19 cellular contexts compared by ENCODE assay signal in genomic region chr17:44396946-44397345, GRCh38.
"Had no signal": no experiment of that assay in that cellular context is flagged by ENCODE, and none has a peak within 500 bp of the region (broad histone marks: within the 10 kb centered on the region; RNA-seq: fewer than 3 reads in every experiment).

No MANE protein-coding gene starts in this region.

- DNase-seq: dermis blood vessel endothelial cell; effector CD4-positive, alpha-beta T cell; endodermal cell; foreskin melanocyte; head of caudate nucleus; left colon; left ventricle myocardium superior; mesendoderm; naive B cell; psoas muscle; retina; right lobe of liver; stimulated activated CD4-positive, alpha-beta T cell treated with anti-CD3 and anti-CD28 coated beads, Interleukin-4, amount 100 ng/mL, for 1 hour; stimulated activated CD8-positive, alpha-beta memory T cell treated with anti-CD3 and anti-CD28 coated beads, Interleukin-4, amount 100 ng/mL, for 48 hours; testis; upper lobe of right lung had no signal

- ATAC-seq: left colon; left ventricle myocardium superior; psoas muscle; stimulated activated memory B cell treated with anti-CD40 and anti-IgM and Interleukin-4, amounts not matched to agents 10 μg/mL and 1 μg/mL and 100 μg/mL, for 72 hours; stimulated activated naive CD8-positive, alpha-beta T cell treated with anti-CD3 and anti-CD28 coated beads, Interleukin-15, amount 100 ng/mL, for 72 hours had no signal

- H3K27me3 Mint-ChIP-seq: naive B cell; stimulated activated memory B cell treated with anti-CD40 and anti-IgM and Interleukin-4, amounts not matched to agents 10 μg/mL and 1 μg/mL and 100 μg/mL, for 72 hours; stimulated activated naive CD8-positive, alpha-beta T cell treated with anti-CD3 and anti-CD28 coated beads, Interleukin-15, amount 100 ng/mL, for 72 hours had no signal

- H3K4me3 Mint-ChIP-seq: endodermal cell; nephron; stimulated activated memory B cell treated with anti-CD40 and anti-IgM and Interleukin-4, amounts not matched to agents 10 μg/mL and 1 μg/mL and 100 μg/mL, for 72 hours; stimulated activated naive CD8-positive, alpha-beta T cell treated with anti-CD3 and anti-CD28 coated beads, Interleukin-15, amount 100 ng/mL, for 72 hours had no signal

- H3K4me1 Mint-ChIP-seq: endodermal cell; nephron; stimulated activated memory B cell treated with anti-CD40 and anti-IgM and Interleukin-4, amounts not matched to agents 10 μg/mL and 1 μg/mL and 100 μg/mL, for 72 hours had no signal

- H3K27ac Mint-ChIP-seq: endodermal cell; nephron; stimulated activated memory B cell treated with anti-CD40 and anti-IgM and Interleukin-4, amounts not matched to agents 10 μg/mL and 1 μg/mL and 100 μg/mL, for 72 hours had no signal

- H3K9me3 Mint-ChIP-seq: endodermal cell; naive B cell; nephron; stimulated activated memory B cell treated with anti-CD40 and anti-IgM and Interleukin-4, amounts not matched to agents 10 μg/mL and 1 μg/mL and 100 μg/mL, for 72 hours; stimulated activated naive CD8-positive, alpha-beta T cell treated with anti-CD3 and anti-CD28 coated beads, Interleukin-15, amount 100 ng/mL, for 72 hours had no signal
